In genomic region chr12:95336387-95337067, GRCh38 we compare ENCODE assay signal across 1 cellular context.
A peak's percentile ranks its signal among the peaks of the same experiment; 100 is the strongest.
TF ChIP-seq lines count a peak whose summit lies in the region.

No MANE protein-coding gene starts in this region.

TF ChIP-seq in HepG2, 621 proteins besides CTCF, POLR2A, EP300 and RAD21 (continued from another document and continues in another):
- TF ChIP-seq, protein P1, sequence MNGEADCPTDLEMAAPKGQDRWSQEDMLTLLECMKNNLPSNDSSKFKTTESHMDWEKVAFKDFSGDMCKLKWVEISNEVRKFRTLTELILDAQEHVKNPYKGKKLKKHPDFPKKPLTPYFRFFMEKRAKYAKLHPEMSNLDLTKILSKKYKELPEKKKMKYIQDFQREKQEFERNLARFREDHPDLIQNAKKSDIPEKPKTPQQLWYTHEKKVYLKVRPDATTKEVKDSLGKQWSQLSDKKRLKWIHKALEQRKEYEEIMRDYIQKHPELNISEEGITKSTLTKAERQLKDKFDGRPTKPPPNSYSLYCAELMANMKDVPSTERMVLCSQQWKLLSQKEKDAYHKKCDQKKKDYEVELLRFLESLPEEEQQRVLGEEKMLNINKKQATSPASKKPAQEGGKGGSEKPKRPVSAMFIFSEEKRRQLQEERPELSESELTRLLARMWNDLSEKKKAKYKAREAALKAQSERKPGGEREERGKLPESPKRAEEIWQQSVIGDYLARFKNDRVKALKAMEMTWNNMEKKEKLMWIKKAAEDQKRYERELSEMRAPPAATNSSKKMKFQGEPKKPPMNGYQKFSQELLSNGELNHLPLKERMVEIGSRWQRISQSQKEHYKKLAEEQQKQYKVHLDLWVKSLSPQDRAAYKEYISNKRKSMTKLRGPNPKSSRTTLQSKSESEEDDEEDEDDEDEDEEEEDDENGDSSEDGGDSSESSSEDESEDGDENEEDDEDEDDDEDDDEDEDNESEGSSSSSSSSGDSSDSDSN (CRISPR knock-in tag; IDR thresholded peaks at IDR 0.05), result no peak
- TF ChIP-seq ZNF678 (CRISPR knock-in tag; IDR thresholded peaks at IDR 0.05), result no peak
- TF ChIP-seq ZBTB46 (CRISPR knock-in tag; IDR thresholded peaks at IDR 0.05; ENCODE audit: borderline replicate concordance), result no peak
- no peak for TF ChIP-seq ZNF326 (CRISPR knock-in tag; IDR thresholded peaks at IDR 0.05; ENCODE audit: borderline replicate concordance)
- no peak for TF ChIP-seq PRDM4 (CRISPR knock-in tag; IDR thresholded peaks at IDR 0.05; ENCODE audit: borderline replicate concordance)
- no peak for TF ChIP-seq ZBTB3 (CRISPR knock-in tag; IDR thresholded peaks at IDR 0.05; ENCODE audit: borderline replicate concordance, low read depth)
- no peak for TF ChIP-seq HOXA9 (CRISPR knock-in tag; IDR thresholded peaks at IDR 0.05; ENCODE audit: borderline replicate concordance)
- TF ChIP-seq ZFP36L2 (CRISPR knock-in tag; IDR thresholded peaks at IDR 0.05), result no peak
- no peak for TF ChIP-seq RBAK (CRISPR knock-in tag; IDR thresholded peaks at IDR 0.05)
- no peak for TF ChIP-seq HES4 (CRISPR knock-in tag; IDR thresholded peaks at IDR 0.05; ENCODE audit: borderline replicate concordance)
- TF ChIP-seq FOXO1 (CRISPR knock-in tag; IDR thresholded peaks at IDR 0.05), result peak; percentile 64; the same call in 1 of the 2 replicates
- no peak for TF ChIP-seq ZNF180 (CRISPR knock-in tag; IDR thresholded peaks at IDR 0.05; ENCODE audit: borderline replicate concordance, low read depth)
- TF ChIP-seq HNF1B (CRISPR knock-in tag; IDR thresholded peaks at IDR 0.05), result peak; percentile 71
- no peak for TF ChIP-seq CSRNP2 (CRISPR knock-in tag; conservative IDR thresholded peaks at IDR 0.05; ENCODE audit: low read depth)
- no peak for TF ChIP-seq FOXA1 (IDR thresholded peaks at IDR 0.05)
- no peak for TF ChIP-seq FOXA1 (CRISPR knock-in tag; IDR thresholded peaks at IDR 0.05)
- TF ChIP-seq ZNF136 (CRISPR knock-in tag; IDR thresholded peaks at IDR 0.05; ENCODE audit: low read depth), result no peak
- no peak for TF ChIP-seq SKI (IDR thresholded peaks at IDR 0.05; ENCODE audit: partially characterized antibody)
- TF ChIP-seq TGIF2 (CRISPR knock-in tag; IDR thresholded peaks at IDR 0.05), result peak; percentile 58; the same call in 1 of the 2 replicates
- no peak for TF ChIP-seq ZNF101 (CRISPR knock-in tag; IDR thresholded peaks at IDR 0.05; ENCODE audit: borderline replicate concordance, low read depth)
- TF ChIP-seq ATAD3A (CRISPR knock-in tag; IDR thresholded peaks at IDR 0.05), result no peak
- TF ChIP-seq SMAD3 (CRISPR knock-in tag; IDR thresholded peaks at IDR 0.05), result peak; percentile 72; the same call in 1 of the 2 replicates
- TF ChIP-seq ZNF331 (CRISPR knock-in tag; IDR thresholded peaks at IDR 0.05), result no peak
- TF ChIP-seq ZNF432 (CRISPR knock-in tag; IDR thresholded peaks at IDR 0.05; ENCODE audit: borderline replicate concordance), result no peak
- no peak for TF ChIP-seq PHB2 (IDR thresholded peaks at IDR 0.05; ENCODE audit: partially characterized antibody)
- no peak for TF ChIP-seq ZFP82 (CRISPR knock-in tag; IDR thresholded peaks at IDR 0.05; ENCODE audit: borderline replicate concordance)
- TF ChIP-seq, protein P2, sequence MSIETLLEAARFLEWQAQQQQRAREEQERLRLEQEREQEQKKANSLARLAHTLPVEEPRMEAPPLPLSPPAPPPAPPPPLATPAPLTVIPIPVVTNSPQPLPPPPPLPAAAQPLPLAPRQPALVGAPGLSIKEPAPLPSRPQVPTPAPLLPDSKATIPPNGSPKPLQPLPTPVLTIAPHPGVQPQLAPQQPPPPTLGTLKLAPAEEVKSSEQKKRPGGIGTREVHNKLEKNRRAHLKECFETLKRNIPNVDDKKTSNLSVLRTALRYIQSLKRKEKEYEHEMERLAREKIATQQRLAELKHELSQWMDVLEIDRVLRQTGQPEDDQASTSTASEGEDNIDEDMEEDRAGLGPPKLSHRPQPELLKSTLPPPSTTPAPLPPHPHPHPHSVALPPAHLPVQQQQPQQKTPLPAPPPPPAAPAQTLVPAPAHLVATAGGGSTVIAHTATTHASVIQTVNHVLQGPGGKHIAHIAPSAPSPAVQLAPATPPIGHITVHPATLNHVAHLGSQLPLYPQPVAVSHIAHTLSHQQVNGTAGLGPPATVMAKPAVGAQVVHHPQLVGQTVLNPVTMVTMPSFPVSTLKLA (IDR thresholded peaks at IDR 0.05), result no peak
- TF ChIP-seq SMAD1 (CRISPR knock-in tag; IDR thresholded peaks at IDR 0.05; ENCODE audit: borderline replicate concordance, low read depth), result no peak
- TF ChIP-seq ZNF577 (CRISPR knock-in tag; IDR thresholded peaks at IDR 0.05; ENCODE audit: borderline replicate concordance, low read depth), result no peak
- TF ChIP-seq PAXIP1 (CRISPR knock-in tag; conservative IDR thresholded peaks at IDR 0.05), result peak; percentile 46; the same call in 1 of the 2 replicates
- TF ChIP-seq ZNF558 (CRISPR knock-in tag; IDR thresholded peaks at IDR 0.05; ENCODE audit: borderline replicate concordance), result no peak
- TF ChIP-seq, protein P3, sequence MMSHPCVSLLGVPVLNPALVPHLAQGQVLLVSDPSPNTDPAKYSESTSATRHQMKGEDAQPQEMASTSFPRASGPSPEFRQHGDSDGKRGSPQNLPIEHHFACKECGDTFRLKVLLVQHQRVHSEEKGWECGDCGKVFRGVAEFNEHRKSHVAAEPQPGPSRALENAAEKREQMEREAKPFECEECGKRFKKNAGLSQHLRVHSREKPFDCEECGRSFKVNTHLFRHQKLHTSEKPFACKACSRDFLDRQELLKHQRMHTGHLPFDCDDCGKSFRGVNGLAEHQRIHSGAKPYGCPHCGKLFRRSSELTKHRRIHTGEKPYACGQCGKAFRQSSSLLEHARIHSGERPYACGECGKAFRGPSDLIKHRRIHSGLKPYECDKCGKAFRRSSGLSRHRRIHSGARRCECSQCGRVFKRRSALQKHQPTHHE (CRISPR knock-in tag; IDR thresholded peaks at IDR 0.05; ENCODE audit: borderline replicate concordance), result no peak
- TF ChIP-seq ZNF274 (CRISPR knock-in tag; IDR thresholded peaks at IDR 0.05), result no peak
- TF ChIP-seq RFX5 (IDR thresholded peaks at IDR 0.05; ENCODE audit: low read depth, low read length), result no peak
- TF ChIP-seq HNF1A (IDR thresholded peaks at IDR 0.05; ENCODE audit: low read depth), result no peak
- no peak for TF ChIP-seq HNF1A (CRISPR knock-in tag; IDR thresholded peaks at IDR 0.05; ENCODE audit: borderline replicate concordance)
